Comparison of ENCODE assay signal across 17 cellular contexts in genomic region chr6:22087960-22088716, GRCh38.
"Had no signal": no experiment of that assay in that cellular context is flagged by ENCODE, and none has a peak within 500 bp of the region (broad histone marks: within the 10 kb centered on the region; RNA-seq: fewer than 3 reads in every experiment).

No MANE protein-coding gene starts in this region.

- H3K9me3 Mint-ChIP-seq: stimulated activated naive CD8-positive, alpha-beta T cell treated with anti-CD3 and anti-CD28 coated beads, Interleukin-15, Interleukin-2, amounts not matched to agents 100 ng/mL and 50 ng/mL, for 24 hours had no signal

- H3K27ac Mint-ChIP-seq: activated CD4-positive, alpha-beta memory T cell treated with anti-CD3 and anti-CD28 coated beads, Interleukin-2, amount 10 ng/mL, durations not matched to agents 7 days and 5 days; activated naive CD8-positive, alpha-beta T cell; stimulated activated naive CD8-positive, alpha-beta T cell treated with anti-CD3 and anti-CD28 coated beads, Interleukin-15, Interleukin-2, amounts not matched to agents 100 ng/mL and 50 ng/mL, for 24 hours had no signal

- H3K36me3 Mint-ChIP-seq: activated naive CD8-positive, alpha-beta T cell had no signal

- H3K27me3 ChIP-seq: brain microvascular endothelial cell, dorsolateral prefrontal cortex, esophagus squamous epithelium, foreskin keratinocyte, upper lobe of left lung had no signal

- ATAC-seq: foreskin keratinocyte had no signal

- H3K4me1 Mint-ChIP-seq: activated CD4-positive, alpha-beta memory T cell treated with anti-CD3 and anti-CD28 coated beads, Interleukin-2, amount 10 ng/mL, durations not matched to agents 7 days and 5 days had no signal

- H3K27ac ChIP-seq: brain microvascular endothelial cell, dorsolateral prefrontal cortex, esophagus squamous epithelium, foreskin keratinocyte, ovary, upper lobe of left lung had no signal

- H3K27me3 Mint-ChIP-seq: activated CD4-positive, alpha-beta memory T cell treated with anti-CD3 and anti-CD28 coated beads, Interleukin-2, amount 10 ng/mL, durations not matched to agents 7 days and 5 days; activated naive CD8-positive, alpha-beta T cell; stimulated activated naive CD8-positive, alpha-beta T cell treated with anti-CD3 and anti-CD28 coated beads, Interleukin-15, Interleukin-2, amounts not matched to agents 100 ng/mL and 50 ng/mL, for 24 hours had no signal

- DNase-seq: activated CD4-positive, alpha-beta memory T cell treated with anti-CD3 and anti-CD28 coated beads, Interleukin-2, amount 10 ng/mL, durations not matched to agents 7 days and 5 days; activated CD4-positive, alpha-beta T cell treated with anti-CD3 and anti-CD28 coated beads for 1 hour; activated gamma-delta T cell; activated T-cell treated with anti-CD3 and anti-CD28 coated beads, Interleukin-2, amount 50 U/mL, for 48 hours; amygdala; brain microvascular endothelial cell; dorsolateral prefrontal cortex; esophagus squamous epithelium; foreskin keratinocyte; head of caudate nucleus; ovary; stimulated activated CD4-positive, alpha-beta T cell treated with anti-CD3 and anti-CD28 coated beads, Interleukin-4, amount 100 ng/mL, for 1 hour; stimulated activated CD8-positive, alpha-beta memory T cell treated with anti-CD3 and anti-CD28 coated beads, Interleukin-4, amount 100 ng/mL, for 48 hours; T-helper 2 cell; upper lobe of left lung had no signal

- H3K4me3 Mint-ChIP-seq: activated CD4-positive, alpha-beta memory T cell treated with anti-CD3 and anti-CD28 coated beads, Interleukin-2, amount 10 ng/mL, durations not matched to agents 7 days and 5 days; activated naive CD8-positive, alpha-beta T cell; stimulated activated naive CD8-positive, alpha-beta T cell treated with anti-CD3 and anti-CD28 coated beads, Interleukin-15, Interleukin-2, amounts not matched to agents 100 ng/mL and 50 ng/mL, for 24 hours had no signal

- H3K4me1 ChIP-seq: esophagus squamous epithelium, foreskin keratinocyte, upper lobe of left lung had no signal

- H3K9me3 ChIP-seq: esophagus squamous epithelium, ovary, upper lobe of left lung had no signal

- H3K36me3 ChIP-seq: brain microvascular endothelial cell, esophagus squamous epithelium, ovary, upper lobe of left lung had no signal

- H3K4me3 ChIP-seq: dorsolateral prefrontal cortex, esophagus squamous epithelium, ovary, upper lobe of left lung had no signal
